Comparison of ENCODE assay signal across 1 cellular context in genomic region chr16:23148513-23149266, GRCh38.
TF ChIP-seq lines count a peak whose summit lies in the region.

No MANE protein-coding gene starts in this region.

TF ChIP-seq in HepG2, 621 proteins besides CTCF, POLR2A, EP300 and RAD21 (continued from another document and continues in another):
- no peak for TF ChIP-seq ZBTB40 (IDR thresholded peaks at IDR 0.05)
- peak; percentile 76 for TF ChIP-seq ZBTB40 (CRISPR knock-in tag; IDR thresholded peaks at IDR 0.05)
- TF ChIP-seq ETV5 (CRISPR knock-in tag; IDR thresholded peaks at IDR 0.05; ENCODE audit: borderline replicate concordance): peak; percentile 35; the same call in 1 of the 2 replicates
- TF ChIP-seq POLR2AphosphoS2 (IDR thresholded peaks at IDR 0.05; ENCODE audit: low read depth, low read length): no peak
- TF ChIP-seq ARHGAP35 (CRISPR knock-in tag; IDR thresholded peaks at IDR 0.05; ENCODE audit: borderline replicate concordance): peak; percentile 91
- peak; percentile 84 for TF ChIP-seq ZNF234 (CRISPR knock-in tag; conservative IDR thresholded peaks at IDR 0.05)
- no peak for TF ChIP-seq ZNF432 (CRISPR knock-in tag; IDR thresholded peaks at IDR 0.05; ENCODE audit: borderline replicate concordance)
- TF ChIP-seq ZNF337 (CRISPR knock-in tag; IDR thresholded peaks at IDR 0.05; ENCODE audit: borderline replicate concordance, low read depth): 0 out of 2 replicates have a peak, but pooled peaks have one; percentile 85
- peak; percentile 69; the same call in 1 of the 2 replicates for TF ChIP-seq PRDM15 (CRISPR knock-in tag; IDR thresholded peaks at IDR 0.05)
- TF ChIP-seq HNF1B (CRISPR knock-in tag; IDR thresholded peaks at IDR 0.05): 0 out of 2 replicates have a peak, but pooled peaks have one; percentile 68
- TF ChIP-seq GZF1 (CRISPR knock-in tag; IDR thresholded peaks at IDR 0.05): no peak; the same call in 1 of the 2 replicates
- TF ChIP-seq FOXO4 (CRISPR knock-in tag; conservative IDR thresholded peaks at IDR 0.05): no peak
- TF ChIP-seq, protein P1, sequence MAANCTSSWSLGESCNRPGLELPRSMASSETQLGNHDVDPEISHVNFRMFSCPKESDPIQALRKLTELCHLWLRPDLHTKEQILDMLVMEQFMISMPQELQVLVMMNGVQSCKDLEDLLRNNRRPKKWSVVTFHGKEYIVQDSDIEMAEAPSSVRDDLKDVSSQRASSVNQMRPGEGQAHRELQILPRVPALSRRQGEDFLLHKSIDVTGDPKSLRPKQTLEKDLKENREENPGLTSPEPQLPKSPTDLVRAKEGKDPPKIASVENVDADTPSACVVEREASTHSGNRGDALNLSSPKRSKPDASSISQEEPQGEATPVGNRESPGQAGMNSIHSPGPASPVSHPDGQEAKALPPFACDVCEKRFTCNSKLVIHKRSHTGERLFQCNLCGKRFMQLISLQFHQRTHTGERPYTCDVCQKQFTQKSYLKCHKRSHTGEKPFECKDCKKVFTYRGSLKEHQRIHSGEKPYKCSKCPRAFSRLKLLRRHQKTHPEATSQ (CRISPR knock-in tag; IDR thresholded peaks at IDR 0.05; ENCODE audit: borderline replicate concordance): peak; percentile 90
- peak; percentile 75 for TF ChIP-seq NFAT5 (CRISPR knock-in tag; IDR thresholded peaks at IDR 0.05)
- TF ChIP-seq TP53 (CRISPR knock-in tag; conservative IDR thresholded peaks at IDR 0.05): 0 out of 2 replicates have a peak, but pooled peaks have one; percentile 10
- no peak for TF ChIP-seq EEA1 (CRISPR knock-in tag; IDR thresholded peaks at IDR 0.05; ENCODE audit: borderline replicate concordance)
- TF ChIP-seq ZBTB8A (CRISPR knock-in tag; IDR thresholded peaks at IDR 0.05; ENCODE audit: borderline replicate concordance, low read depth): no peak
- TF ChIP-seq SP5 (CRISPR knock-in tag; IDR thresholded peaks at IDR 0.05; ENCODE audit: borderline replicate concordance, low read depth): peak; percentile 92
- peak; percentile 79 for TF ChIP-seq ESRRA (CRISPR knock-in tag; IDR thresholded peaks at IDR 0.05; ENCODE audit: low read depth)
- peak; percentile 78 for TF ChIP-seq ZSCAN20 (CRISPR knock-in tag; IDR thresholded peaks at IDR 0.05; ENCODE audit: borderline replicate concordance)
- peak; percentile 77 for TF ChIP-seq PHF8 (CRISPR knock-in tag; IDR thresholded peaks at IDR 0.05)
- TF ChIP-seq NR2F1 (CRISPR knock-in tag; IDR thresholded peaks at IDR 0.05): peak; percentile 67 to 80
- no peak for TF ChIP-seq HMG20A (CRISPR knock-in tag; IDR thresholded peaks at IDR 0.05; ENCODE audit: borderline replicate concordance)
- TF ChIP-seq ZSCAN21 (CRISPR knock-in tag; IDR thresholded peaks at IDR 0.05; ENCODE audit: borderline replicate concordance): peak; percentile 90
- no peak for TF ChIP-seq XRCC5 (optimal IDR thresholded peaks at IDR 0.05; ENCODE audit: low read length)
